18 cellular contexts compared by ENCODE assay signal in the genomic region with DNA sequence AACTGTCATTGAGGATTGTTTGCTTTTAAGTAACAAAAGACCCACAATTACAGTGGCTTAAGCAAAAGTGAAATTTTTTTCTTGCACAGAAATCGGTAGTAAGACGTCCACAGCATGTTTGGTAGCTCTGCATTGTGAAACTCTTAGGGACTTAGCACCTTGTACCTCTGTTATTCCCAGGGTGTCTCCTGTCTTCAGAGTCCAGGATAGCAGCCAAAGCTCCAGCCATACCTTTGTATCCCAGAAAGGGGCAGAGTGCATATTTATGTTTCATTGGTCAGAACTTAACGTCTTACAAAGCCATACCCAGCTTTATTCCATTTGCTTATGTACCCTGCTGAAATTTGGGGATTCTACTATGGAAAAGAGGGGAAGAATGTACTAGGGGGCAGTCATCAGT. TPM values are rescaled to one million over a fixed set of nuclear protein-coding genes. Genes with fewer than 3 reads are reported as not detected.
DNase-seq lines count a peak whose midpoint lies in the region; ATAC-seq and TF ChIP-seq lines count a peak whose summit lies in the region.
"Had no signal": no experiment of that assay in that cellular context is flagged by ENCODE, and none has a peak within 500 bp of the region (broad histone marks: within the 10 kb centered on the region; RNA-seq: fewer than 3 reads in every experiment).

No MANE protein-coding gene starts in this region.

- no peak for TF ChIP-seq CTCF in dorsolateral prefrontal cortex (IDR thresholded peaks at IDR 0.05 in 54 of 56, conservative IDR thresholded peaks at IDR 0.05 in 2 of 56; ENCODE audit: low read depth in 1 of 56, partially characterized antibody in 56 of 56)
- TF ChIP-seq CTCF in mucosa of descending colon (IDR thresholded peaks at IDR 0.05), result no peak
- TF ChIP-seq CTCF in tibial nerve (IDR thresholded peaks at IDR 0.05), result no peak

- H3K9me3 ChIP-seq in T-helper 17 cell (ENCODE audit: control insufficient read depth, low read length, poor library complexity, severe bottlenecking) (no peaks in the 10 kb centered on the region), mucosa of descending colon (peaks cover 4% of the 10 kb centered on the region), tibial nerve (peaks cover 0 to 19% (median 3%) of the 10 kb centered on the region in 4 donors)

- peak overlapping the region in 46 of 59 donors; percentile 0 to 84 (median 53) for H3K27ac ChIP-seq in dorsolateral prefrontal cortex
- peak overlapping the region in 3 of 4 donors; percentile 5 to 73 (median 73) for H3K27ac ChIP-seq in tibial nerve
- H3K27ac ChIP-seq: BLaER1 treated with 17β-estradiol and CSF1 and Interleukin-3, amounts not matched to agents 10 nM and 100 nM; GM23248 had no signal

- ATAC-seq in T-helper 17 cell (no peak), mucosa of descending colon (peak; percentile 38)

- intact Hi-C loops in dorsolateral prefrontal cortex (cut with DNase I), result no loop called here
- intact Hi-C loops in mucosa of descending colon (cut with DNase I, micrococcal nuclease), result no loop called here

- H3K27me3 ChIP-seq in dorsolateral prefrontal cortex, result no peaks in the 10 kb centered on the region
- no peaks in the 10 kb centered on the region for H3K27me3 ChIP-seq in tibial nerve
- H3K27me3 ChIP-seq: BLaER1 treated with 17β-estradiol and CSF1 and Interleukin-3, amounts not matched to agents 10 nM and 100 nM had no signal

- H3K36me3 Mint-ChIP-seq in T-helper 17 cell (ENCODE audit: low read depth), result peaks cover 2% of the 10 kb centered on the region

- no peak for DNase-seq in T-helper 17 cell
- DNase-seq in dorsolateral prefrontal cortex, result no peak
- no peak for DNase-seq in mucosa of descending colon
- DNase-seq in tibial nerve (ENCODE audit: low spot score in 2 of 2), result no peak
- DNase-seq in activated CD8-positive, alpha-beta memory T cell treated with anti-CD3 and anti-CD28 coated beads, Interleukin-2, amount 50 U/mL, for 48 hours, result no peak
- DNase-seq in NCI-H2171 (lab: John Stamatoyannopoulos, UW), result no peak
- DNase-seq in cerebellar nuclear complex (lab: John Stamatoyannopoulos, UW), result no peak
- DNase-seq: ACHN; Calu3; CD4-positive, alpha-beta T cell; DMS 273 treated with DMSO at 0.1 percent for 48 hours; GM23248; H7 had no signal

- no peaks in the 10 kb centered on the region for H3K36me3 ChIP-seq in mucosa of descending colon (ENCODE audit: low read depth)
- H3K36me3 ChIP-seq in tibial nerve, result peaks cover 0 to 44% (median 0%) of the 10 kb centered on the region in 3 donors

- 66 to 78% methylated on average over 3 of the region's 3 CpGs for WGBS in tibial nerve, 2 donors

- no peaks in the 10 kb centered on the region for H3K27me3 Mint-ChIP-seq in T-helper 17 cell
- H3K27me3 Mint-ChIP-seq: CD4-positive, alpha-beta T cell; IgD-negative memory B cell had no signal

- H3K27ac Mint-ChIP-seq in T-helper 17 cell, result peak overlapping the region; percentile 11
- H3K27ac Mint-ChIP-seq: CD4-positive, alpha-beta T cell; IgD-negative memory B cell had no signal

- H3K4me3 ChIP-seq in dorsolateral prefrontal cortex (no peak overlapping the region), mucosa of descending colon (no peak overlapping the region), tibial nerve (no peak overlapping the region)
- H3K4me3 ChIP-seq: BLaER1 treated with 17β-estradiol and CSF1 and Interleukin-3, amounts not matched to agents 10 nM and 100 nM; GM23248 had no signal

- H3K4me3 Mint-ChIP-seq in T-helper 17 cell, result no peak overlapping the region
- H3K4me3 Mint-ChIP-seq: CD4-positive, alpha-beta T cell; IgD-negative memory B cell had no signal

- H3K4me1 Mint-ChIP-seq in T-helper 17 cell, result peaks cover 2% of the 10 kb centered on the region

- no peak for TF ChIP-seq POLR2A in tibial nerve (IDR thresholded peaks at IDR 0.05)

- H3K4me1 ChIP-seq in mucosa of descending colon (ENCODE audit: low read depth), result peaks cover 4% of the 10 kb centered on the region
- H3K4me1 ChIP-seq in tibial nerve, result peaks cover 0 to 42% (median 10%) of the 10 kb centered on the region in 4 donors

- TF ChIP-seq EP300 in tibial nerve (IDR thresholded peaks at IDR 0.05), result no peak

RNA-seq across cellular contexts. Expression of gene RMND5A, which starts 32.8 kb away (rescaled TPM):
- 10 to 100 TPM; 28.4 to 42.3 TPM for total RNA-seq in T-helper 17 cell
- 10 to 100 TPM; 37.4 to 76.2 (median 58.6) TPM for total RNA-seq in dorsolateral prefrontal cortex
- 10 to 100 TPM; 69.2 to 93.0 (median 73.8) TPM for total RNA-seq in mucosa of descending colon
- total RNA-seq in tibial nerve, result 10 to 100 TPM; 40.5 to 59.9 (median 48.5) TPM

RNA-seq across cellular contexts. Expression of gene CD8A, which starts 37.8 kb away (rescaled TPM):
- under 1 TPM in 1 of 2 donors, not detected in 1; 0.70 TPM for total RNA-seq in T-helper 17 cell
- total RNA-seq in dorsolateral prefrontal cortex, result 1 to 10 TPM in 119 of 120 experiments, under 1 TPM in 1; 0.88 to 5.0 (median 2.7) TPM
- total RNA-seq in mucosa of descending colon, result 1 to 10 TPM; 4.1 to 9.1 (median 9.1) TPM
- 1 to 10 TPM in 2 of 4 donors, under 1 TPM in 1, not detected in 1; 0.63 to 1.8 (median 1.1) TPM for total RNA-seq in tibial nerve
- total RNA-seq: A172, Daoy, H7, HT-29 had no signal
